ENCODE assay signal across 11 cellular contexts in genomic region chr1:233598891-233599541, GRCh38. TPM values are rescaled to one million over a fixed set of nuclear protein-coding genes. Genes with fewer than 3 reads are reported as not detected.
A peak's percentile ranks its signal among the peaks of the same experiment; 100 is the strongest.
DNase-seq lines count a peak whose midpoint lies in the region; ATAC-seq, FAIRE-seq and TF ChIP-seq lines count a peak whose summit lies in the region.
"Had no signal": no experiment of that assay in that cellular context is flagged by ENCODE, and none has a peak within 500 bp of the region (broad histone marks: within the 10 kb centered on the region; RNA-seq: fewer than 3 reads in every experiment).

No MANE protein-coding gene starts in this region.

- FAIRE-seq in GM12891 (lab: Jason Lieb, UNC): no peak

- H3K4me1 Mint-ChIP-seq in activated CD4-positive, alpha-beta memory T cell treated with anti-CD3 and anti-CD28 coated beads for 36 hours (ENCODE audit: low read depth): peaks cover 41% of the 10 kb centered on the region
- H3K4me1 Mint-ChIP-seq in stimulated activated memory B cell treated with anti-CD40 and anti-IgM and Interleukin-4, amounts not matched to agents 10 μg/mL and 1 μg/mL and 100 μg/mL, for 72 hours: no peaks in the 10 kb centered on the region

- CTCF ChIA-PET in activated CD4-positive, alpha-beta memory T cell treated with anti-CD3 and anti-CD28 coated beads for 36 hours (lab: Charles Lee): interaction anchor here (0.7 to 1.0 kb wide), 2 partner anchors 72 to 161 kb away, joined by 3 read pairs; no protein-coding TSS in a partner anchor

- POLR2A ChIA-PET in activated CD4-positive, alpha-beta memory T cell treated with anti-CD3 and anti-CD28 coated beads for 36 hours (lab: Charles Lee): no interaction called here

- intact Hi-C loops in activated CD4-positive, alpha-beta memory T cell treated with anti-CD3 and anti-CD28 coated beads for 36 hours (cut with micrococcal nuclease): loop anchor here (1.0 to 5.0 kb wide), 6 partner anchors 15 to 803 kb away; partner anchors contain the start of gene KCNK1

- H3K4me3 Mint-ChIP-seq in activated CD4-positive, alpha-beta memory T cell treated with anti-CD3 and anti-CD28 coated beads for 36 hours: peak overlapping the region; percentile 27
- no peak overlapping the region for H3K4me3 Mint-ChIP-seq in stimulated activated memory B cell treated with anti-CD40 and anti-IgM and Interleukin-4, amounts not matched to agents 10 μg/mL and 1 μg/mL and 100 μg/mL, for 72 hours

- no peak overlapping the region for H3K4me3 ChIP-seq in HAP-1
- H3K4me3 ChIP-seq: adrenal gland, SJCRH30 had no signal

- H3K27ac Mint-ChIP-seq in activated CD4-positive, alpha-beta memory T cell treated with anti-CD3 and anti-CD28 coated beads for 36 hours: peak overlapping the region; percentile 82
- no peak overlapping the region for H3K27ac Mint-ChIP-seq in stimulated activated memory B cell treated with anti-CD40 and anti-IgM and Interleukin-4, amounts not matched to agents 10 μg/mL and 1 μg/mL and 100 μg/mL, for 72 hours

- TF ChIP-seq POLR2A in GM12891 (IDR thresholded peaks at IDR 0.05; ENCODE audit: low read depth, low read length): no peak

- no peaks in the 10 kb centered on the region for H3K36me3 ChIP-seq in HAP-1 (replicated peaks)
- H3K36me3 ChIP-seq: adrenal gland, SJCRH30 had no signal

- H3K9me3 ChIP-seq in HAP-1: no peaks in the 10 kb centered on the region
- H3K9me3 ChIP-seq: adrenal gland, SJCRH30 had no signal

- peaks cover 9% of the 10 kb centered on the region for H3K27me3 Mint-ChIP-seq in activated CD4-positive, alpha-beta memory T cell treated with anti-CD3 and anti-CD28 coated beads for 36 hours
- no peaks in the 10 kb centered on the region for H3K27me3 Mint-ChIP-seq in stimulated activated memory B cell treated with anti-CD40 and anti-IgM and Interleukin-4, amounts not matched to agents 10 μg/mL and 1 μg/mL and 100 μg/mL, for 72 hours

- in situ Hi-C loops in HAP-1 (cut with MboI; ENCODE audit: low sequenced_read_pairs): no loop called here

- DNase-seq in GM12891 (ENCODE audit: insufficient read length, low spot score) (no peak), HAP-1 (ENCODE audit: low spot score in 2 of 2) (no peak), NCI-H1092 treated with DMSO at 0.1 percent for 48 hours (lab: John Stamatoyannopoulos, UW) (no peak)
- peak; percentile 75 for DNase-seq in activated CD4-positive, alpha-beta memory T cell treated with anti-CD3 and anti-CD28 coated beads for 36 hours
- no peak for DNase-seq in effector CD4-positive, alpha-beta T cell
- DNase-seq: SJCRH30 had no signal

- peak; percentile 90 for ATAC-seq in GM19324 (IDR thresholded peaks at IDR 0.05; ENCODE audit: low FRiP score, unreplicated experiment)
- peak; percentile 76 for ATAC-seq in HG02943 (IDR thresholded peaks at IDR 0.05; ENCODE audit: low read depth, unreplicated experiment)
- ATAC-seq in stimulated activated memory B cell treated with anti-CD40 and anti-IgM and Interleukin-4, amounts not matched to agents 10 μg/mL and 1 μg/mL and 100 μg/mL, for 72 hours: no peak

- no peaks in the 10 kb centered on the region for H3K4me1 ChIP-seq in HAP-1
- H3K4me1 ChIP-seq: SJCRH30 had no signal

- H3K27me3 ChIP-seq in HAP-1 (ENCODE audit: low read depth): no peaks in the 10 kb centered on the region
- H3K27me3 ChIP-seq: adrenal gland had no signal

- no peaks in the 10 kb centered on the region for H3K36me3 Mint-ChIP-seq in activated CD4-positive, alpha-beta memory T cell treated with anti-CD3 and anti-CD28 coated beads for 36 hours
- H3K36me3 Mint-ChIP-seq in stimulated activated memory B cell treated with anti-CD40 and anti-IgM and Interleukin-4, amounts not matched to agents 10 μg/mL and 1 μg/mL and 100 μg/mL, for 72 hours: no peaks in the 10 kb centered on the region

- no peaks in the 10 kb centered on the region for H3K9me3 Mint-ChIP-seq in activated CD4-positive, alpha-beta memory T cell treated with anti-CD3 and anti-CD28 coated beads for 36 hours
- no peaks in the 10 kb centered on the region for H3K9me3 Mint-ChIP-seq in stimulated activated memory B cell treated with anti-CD40 and anti-IgM and Interleukin-4, amounts not matched to agents 10 μg/mL and 1 μg/mL and 100 μg/mL, for 72 hours

TF ChIP-seq in GM12891, 5 proteins besides CTCF, POLR2A, EP300 and RAD21:
- TF ChIP-seq POU2F2 (IDR thresholded peaks at IDR 0.05; ENCODE audit: low read depth, low read length): peak; percentile 42; the same call in 1 of the 2 replicates
- no peak for TF ChIP-seq POLR2AphosphoS5 (IDR thresholded peaks at IDR 0.05; ENCODE audit: low read depth, low read length)
- TF ChIP-seq SPI1 (IDR thresholded peaks at IDR 0.05; ENCODE audit: low read depth, low read length): no peak

RNA-seq across cellular contexts. Expression of gene KCNK1, which starts 14.9 kb away (rescaled TPM):
- 0.87 TPM for polyA plus RNA-seq in GM12891 (2012; ENCODE audit: low read depth, missing spikeins)
- total RNA-seq in activated CD4-positive, alpha-beta memory T cell treated with anti-CD3 and anti-CD28 coated beads for 36 hours: 1 to 10 TPM; 5.0 to 5.2 TPM
- total RNA-seq: LHCN-M2, SJCRH30 had no signal
